ENCODE assay signal across 15 cellular contexts in genomic region chr17:6714315-6714874, GRCh38. TPM values are rescaled to one million over a fixed set of nuclear protein-coding genes. Genes with fewer than 3 reads are reported as not detected.
A peak's percentile ranks its signal among the peaks of the same experiment; 100 is the strongest.
DNase-seq lines count a peak whose midpoint lies in the region; ATAC-seq and TF ChIP-seq lines count a peak whose summit lies in the region.
"Had no signal": no experiment of that assay in that cellular context is flagged by ENCODE, and none has a peak within 500 bp of the region (broad histone marks: within the 10 kb centered on the region; RNA-seq: fewer than 3 reads in every experiment).

No MANE protein-coding gene starts in this region.

- intact Hi-C loops in natural killer cell (cut with micrococcal nuclease): no loop called here

- no peak for DNase-seq in natural killer cell treated with Interleukin-12 subunit alpha and Interleukin-12 subunit beta and Interleukin-15 and Interleukin-18, amount 100 ng/mL, for 72 hours (ENCODE audit: low spot score)
- DNase-seq in natural killer cell (no peak), chondrocyte (ENCODE audit: low spot score) (no peak), NCI-H1092 (lab: John Stamatoyannopoulos, UW) (no peak)
- no peak for DNase-seq in naive thymus-derived CD8-positive, alpha-beta T cell
- no peak for DNase-seq in activated CD8-positive, alpha-beta T cell treated with anti-CD3 and anti-CD28 coated beads, Interleukin-2, amount 10 ng/mL, durations not matched to agents 7 days and 5 days
- DNase-seq: activated CD4-positive, CD25-positive, alpha-beta regulatory T cell; foreskin fibroblast; lower lobe of right lung; NCI-H1105; NCI-H2171 treated with DMSO at 0.1 percent for 48 hours; RPMI8226 had no signal

- peak overlapping the region; percentile 23 for H3K4me3 Mint-ChIP-seq in natural killer cell treated with Interleukin-12 subunit alpha and Interleukin-12 subunit beta and Interleukin-15 and Interleukin-18, amount 100 ng/mL, for 72 hours
- H3K4me3 Mint-ChIP-seq in natural killer cell: no peak overlapping the region
- H3K4me3 Mint-ChIP-seq in chondrocyte (ENCODE audit: unreplicated experiment): peak overlapping the region; percentile 71
- peak overlapping the region in 9 of 10 donors; percentile 30 to 79 (median 67) for H3K4me3 Mint-ChIP-seq in naive thymus-derived CD8-positive, alpha-beta T cell
- H3K4me3 Mint-ChIP-seq in activated CD8-positive, alpha-beta T cell treated with anti-CD3 and anti-CD28 coated beads, Interleukin-2, amount 10 ng/mL, durations not matched to agents 7 days and 5 days: no peak overlapping the region

- H3K27ac Mint-ChIP-seq in natural killer cell treated with Interleukin-12 subunit alpha and Interleukin-12 subunit beta and Interleukin-15 and Interleukin-18, amount 100 ng/mL, for 72 hours: no peak overlapping the region
- H3K27ac Mint-ChIP-seq in natural killer cell (no peak overlapping the region), chondrocyte (ENCODE audit: unreplicated experiment) (no peak overlapping the region)
- no peak overlapping the region for H3K27ac Mint-ChIP-seq in naive thymus-derived CD8-positive, alpha-beta T cell
- no peak overlapping the region for H3K27ac Mint-ChIP-seq in activated CD8-positive, alpha-beta T cell treated with anti-CD3 and anti-CD28 coated beads, Interleukin-2, amount 10 ng/mL, durations not matched to agents 7 days and 5 days
- H3K27ac Mint-ChIP-seq: stimulated activated memory B cell treated with anti-CD40 and anti-IgM and Interleukin-4, amounts not matched to agents 10 μg/mL and 1 μg/mL and 100 μg/mL, for 72 hours had no signal

- POLR2A ChIA-PET in naive thymus-derived CD8-positive, alpha-beta T cell (lab: Charles Lee): no interaction called here
- POLR2A ChIA-PET in activated CD8-positive, alpha-beta T cell treated with anti-CD3 and anti-CD28 coated beads, Interleukin-2, amount 10 ng/mL, durations not matched to agents 7 days and 5 days (lab: Charles Lee): no interaction called here

- CTCF ChIA-PET in activated CD8-positive, alpha-beta T cell treated with anti-CD3 and anti-CD28 coated beads, Interleukin-2, amount 10 ng/mL, durations not matched to agents 7 days and 5 days (lab: Charles Lee): no interaction called here

- H3K27me3 Mint-ChIP-seq in natural killer cell treated with Interleukin-12 subunit alpha and Interleukin-12 subunit beta and Interleukin-15 and Interleukin-18, amount 100 ng/mL, for 72 hours: peaks cover 49 to 68% of the 10 kb centered on the region in 2 donors
- H3K27me3 Mint-ChIP-seq in natural killer cell (ENCODE audit: low read depth in 2 of 2): peaks cover 43 to 58% of the 10 kb centered on the region in 2 donors
- peaks cover 47% of the 10 kb centered on the region for H3K27me3 Mint-ChIP-seq in chondrocyte (ENCODE audit: low read depth)
- H3K27me3 Mint-ChIP-seq in naive thymus-derived CD8-positive, alpha-beta T cell: peaks cover 36 to 86% (median 66%) of the 10 kb centered on the region in 5 donors
- H3K27me3 Mint-ChIP-seq in activated CD8-positive, alpha-beta T cell treated with anti-CD3 and anti-CD28 coated beads, Interleukin-2, amount 10 ng/mL, durations not matched to agents 7 days and 5 days (ENCODE audit: low read depth): peaks cover 53% of the 10 kb centered on the region

- no peaks in the 10 kb centered on the region for H3K9me3 Mint-ChIP-seq in natural killer cell treated with Interleukin-12 subunit alpha and Interleukin-12 subunit beta and Interleukin-15 and Interleukin-18, amount 100 ng/mL, for 72 hours
- H3K9me3 Mint-ChIP-seq in natural killer cell: no peaks in the 10 kb centered on the region
- peaks cover 14% of the 10 kb centered on the region for H3K9me3 Mint-ChIP-seq in chondrocyte (ENCODE audit: low read depth)
- H3K9me3 Mint-ChIP-seq in naive thymus-derived CD8-positive, alpha-beta T cell: peaks cover 0 to 18% (median 4%) of the 10 kb centered on the region in 9 donors
- no peaks in the 10 kb centered on the region for H3K9me3 Mint-ChIP-seq in activated CD8-positive, alpha-beta T cell treated with anti-CD3 and anti-CD28 coated beads, Interleukin-2, amount 10 ng/mL, durations not matched to agents 7 days and 5 days (ENCODE audit: insufficient read depth)
- H3K9me3 Mint-ChIP-seq: stimulated activated memory B cell treated with anti-CD40 and anti-IgM and Interleukin-4, amounts not matched to agents 10 μg/mL and 1 μg/mL and 100 μg/mL, for 72 hours had no signal

- no peak for TF ChIP-seq CTCF in natural killer cell (IDR thresholded peaks at IDR 0.05)
- no peak for TF ChIP-seq CTCF in chondrocyte (IDR thresholded peaks at IDR 0.05)

- H3K4me1 Mint-ChIP-seq in natural killer cell treated with Interleukin-12 subunit alpha and Interleukin-12 subunit beta and Interleukin-15 and Interleukin-18, amount 100 ng/mL, for 72 hours (ENCODE audit: low read depth in 2 of 2): peaks cover 9 to 14% of the 10 kb centered on the region in 2 donors
- H3K4me1 Mint-ChIP-seq in natural killer cell (peaks cover 0 to 21% of the 10 kb centered on the region in 2 donors), chondrocyte (ENCODE audit: low read depth) (peaks cover 21% of the 10 kb centered on the region)
- peaks cover 12 to 23% (median 22%) of the 10 kb centered on the region in 4 donors for H3K4me1 Mint-ChIP-seq in naive thymus-derived CD8-positive, alpha-beta T cell
- H3K4me1 Mint-ChIP-seq in activated CD8-positive, alpha-beta T cell treated with anti-CD3 and anti-CD28 coated beads, Interleukin-2, amount 10 ng/mL, durations not matched to agents 7 days and 5 days (ENCODE audit: low read depth): peaks cover 25% of the 10 kb centered on the region

- no peaks in the 10 kb centered on the region for H3K36me3 Mint-ChIP-seq in natural killer cell treated with Interleukin-12 subunit alpha and Interleukin-12 subunit beta and Interleukin-15 and Interleukin-18, amount 100 ng/mL, for 72 hours
- H3K36me3 Mint-ChIP-seq in natural killer cell: no peaks in the 10 kb centered on the region
- peaks cover 2% of the 10 kb centered on the region for H3K36me3 Mint-ChIP-seq in chondrocyte (ENCODE audit: low read depth)
- peaks cover 0 to 13% (median 4%) of the 10 kb centered on the region in 3 donors for H3K36me3 Mint-ChIP-seq in naive thymus-derived CD8-positive, alpha-beta T cell
- no peaks in the 10 kb centered on the region for H3K36me3 Mint-ChIP-seq in activated CD8-positive, alpha-beta T cell treated with anti-CD3 and anti-CD28 coated beads, Interleukin-2, amount 10 ng/mL, durations not matched to agents 7 days and 5 days (ENCODE audit: low read depth)
- H3K36me3 Mint-ChIP-seq: stimulated activated memory B cell treated with anti-CD40 and anti-IgM and Interleukin-4, amounts not matched to agents 10 μg/mL and 1 μg/mL and 100 μg/mL, for 72 hours had no signal

- ATAC-seq in natural killer cell treated with Interleukin-12 subunit alpha and Interleukin-12 subunit beta and Interleukin-15 and Interleukin-18, amount 100 ng/mL, for 72 hours: no peak
- ATAC-seq in natural killer cell: no peak
- ATAC-seq in naive thymus-derived CD8-positive, alpha-beta T cell: no peak
- ATAC-seq in activated CD8-positive, alpha-beta T cell treated with anti-CD3 and anti-CD28 coated beads, Interleukin-2, amount 10 ng/mL, durations not matched to agents 7 days and 5 days: no peak
- ATAC-seq in HG03439 (IDR thresholded peaks at IDR 0.05; ENCODE audit: unreplicated experiment): no peak
- no peak for ATAC-seq in HG02852 (IDR thresholded peaks at IDR 0.05; ENCODE audit: unreplicated experiment)

RNA-seq across cellular contexts. Expression of gene SLC13A5, which starts 1.2 kb away (rescaled TPM):
- total RNA-seq in natural killer cell treated with Interleukin-12 subunit alpha and Interleukin-12 subunit beta and Interleukin-15 and Interleukin-18, amount 100 ng/mL, for 72 hours: not detected
- total RNA-seq in natural killer cell (not detected), chondrocyte (1.1 to 1.5 TPM in 2 of 3 replicates, not detected in the other)
- total RNA-seq in naive thymus-derived CD8-positive, alpha-beta T cell: not detected
- polyA plus RNA-seq in naive thymus-derived CD8-positive, alpha-beta T cell: under 1 TPM in 1 of 3 donors, not detected in 2; 0.43 TPM
- total RNA-seq in activated CD8-positive, alpha-beta T cell treated with anti-CD3 and anti-CD28 coated beads, Interleukin-2, amount 10 ng/mL, durations not matched to agents 7 days and 5 days: not detected
- total RNA-seq: lower lobe of right lung had no signal

RNA-seq across cellular contexts. Expression of gene XAF1, which starts 41.5 kb away (rescaled TPM):
- total RNA-seq in natural killer cell treated with Interleukin-12 subunit alpha and Interleukin-12 subunit beta and Interleukin-15 and Interleukin-18, amount 100 ng/mL, for 72 hours: 100 to 1,000 TPM in 1 of 2 donors, 10 to 100 TPM in 1; 53.7 to 110 TPM
- total RNA-seq in natural killer cell: 100 to 1,000 TPM in 1 of 3 donors, 10 to 100 TPM in 2; 64.2 to 130 (median 97.4) TPM
- total RNA-seq in chondrocyte: 0.36 to 0.40 TPM in 2 of 3 replicates, not detected in the other
- 10 to 100 TPM; 40.7 to 41.3 TPM for total RNA-seq in naive thymus-derived CD8-positive, alpha-beta T cell
- 10 to 100 TPM; 19.7 to 40.0 (median 22.0) TPM for polyA plus RNA-seq in naive thymus-derived CD8-positive, alpha-beta T cell
- 100 to 1,000 TPM; 298 to 306 TPM for total RNA-seq in activated CD8-positive, alpha-beta T cell treated with anti-CD3 and anti-CD28 coated beads, Interleukin-2, amount 10 ng/mL, durations not matched to agents 7 days and 5 days

Comparison
In these comparisons a context has a peak if more than half of its experiments do, and no peak if none do; other contexts are left out.
1. H3K4me3 Mint-ChIP-seq: peak in natural killer cell treated with Interleukin-12 subunit alpha and Interleukin-12 subunit beta and Interleukin-15 and Interleukin-18, amount 100 ng/mL, for 72 hours (single experiment), chondrocyte (single experiment) and naive thymus-derived CD8-positive, alpha-beta T cell (9 of 10); none in natural killer cell (single experiment) and activated CD8-positive, alpha-beta T cell treated with anti-CD3 and anti-CD28 coated beads, Interleukin-2, amount 10 ng/mL, durations not matched to agents 7 days and 5 days (single experiment).
2. RNA of gene XAF1, which starts 41.5 kb away (total RNA-seq): 298 to 306 TPM in activated CD8-positive, alpha-beta T cell treated with anti-CD3 and anti-CD28 coated beads, Interleukin-2, amount 10 ng/mL, durations not matched to agents 7 days and 5 days, 53.7 to 110 TPM in natural killer cell treated with Interleukin-12 subunit alpha and Interleukin-12 subunit beta and Interleukin-15 and Interleukin-18, amount 100 ng/mL, for 72 hours, 64.2 to 130 TPM in natural killer cell and 40.7 to 41.3 TPM in naive thymus-derived CD8-positive, alpha-beta T cell; 0.36 to 0.40 TPM in chondrocyte; every median in the first group is over 10 times any median in the second.